In genomic region chr2:42495234-42495581, GRCh38 we compare ENCODE assay signal across 10 cellular contexts. TPM values are rescaled to one million over a fixed set of nuclear protein-coding genes. Genes with fewer than 3 reads are reported as not detected.
DNase-seq lines count a peak whose midpoint lies in the region; ATAC-seq lines count a peak whose summit lies in the region.
"Had no signal": no experiment of that assay in that cellular context is flagged by ENCODE, and none has a peak within 500 bp of the region (broad histone marks: within the 10 kb centered on the region; RNA-seq: fewer than 3 reads in every experiment).

No MANE protein-coding gene starts in this region.

- CTCF ChIA-PET in CD4-positive, alpha-beta memory T cell (lab: Charles Lee; ENCODE audit: partially characterized antibody), result interaction anchor here (0.6 to 6.7 kb wide), 7 partner anchors 12 to 169 kb away, joined by 3 to 38 read pairs (median 4); no protein-coding TSS in a partner anchor

- peak overlapping the region; percentile 91 to 98 (median 94) for H3K4me3 Mint-ChIP-seq in CD4-positive, alpha-beta memory T cell
- peak overlapping the region; percentile 95 for H3K4me3 Mint-ChIP-seq in activated naive CD8-positive, alpha-beta T cell
- H3K4me3 Mint-ChIP-seq in naive thymus-derived CD8-positive, alpha-beta T cell, result peak overlapping the region; percentile 91 to 99 (median 96)

- peaks cover 9% of the 10 kb centered on the region for H3K27me3 ChIP-seq in CD4-positive, alpha-beta memory T cell (ENCODE audit: insufficient read depth, low read length)
- H3K27me3 ChIP-seq in HUES48 (ENCODE audit: control insufficient read depth, insufficient read depth, low read length), result peaks cover 13% of the 10 kb centered on the region

- no peak for ATAC-seq in naive thymus-derived CD8-positive, alpha-beta T cell
- no peak for ATAC-seq in HG03457 (IDR thresholded peaks at IDR 0.05; ENCODE audit: unreplicated experiment)
- ATAC-seq in HG02798 (IDR thresholded peaks at IDR 0.05; ENCODE audit: poor library complexity, unreplicated experiment), result no peak
- ATAC-seq in Right ventricle myocardium inferior, result no peak

- no peak overlapping the region for H3K27ac ChIP-seq in CD4-positive, alpha-beta memory T cell (ENCODE audit: low read depth, low read length)
- no peak overlapping the region for H3K27ac ChIP-seq in HUES48 (ENCODE audit: low read depth, low read length)
- H3K27ac ChIP-seq: ascending aorta had no signal

- DNase-seq in CD4-positive, alpha-beta memory T cell, result peak in 1 of 5 donors; percentile 7
- no peak for DNase-seq in naive thymus-derived CD8-positive, alpha-beta T cell
- DNase-seq in UCSD-AML1 (lab: John Stamatoyannopoulos, UW; ENCODE audit: unreplicated experiment), result no peak
- DNase-seq in Right ventricle myocardium inferior (ENCODE audit: missing footprints), result no peak

- H3K4me3 ChIP-seq in CD4-positive, alpha-beta memory T cell (ENCODE audit: low read length in 2 of 2), result no peak overlapping the region
- H3K4me3 ChIP-seq in HUES48 (ENCODE audit: low read depth, low read length), result peak overlapping the region; percentile 47

- no peaks in the 10 kb centered on the region for H3K4me1 ChIP-seq in CD4-positive, alpha-beta memory T cell (ENCODE audit: insufficient read depth, low read length)
- peaks cover 36% of the 10 kb centered on the region for H3K4me1 ChIP-seq in HUES48 (ENCODE audit: control insufficient read depth, insufficient read depth, low read length)

- intact Hi-C loops in CD4-positive, alpha-beta memory T cell (cut with micrococcal nuclease), result loop anchor here (1.0 to 5.0 kb wide), 4 partner anchors 72 to 628 kb away; no protein-coding TSS in a partner anchor
- intact Hi-C loops in Right ventricle myocardium inferior (cut with DNase I), result loop anchor here (2.0 kb wide), 1 partner anchor 168 kb away; no protein-coding TSS in a partner anchor

- no peaks in the 10 kb centered on the region for H3K36me3 ChIP-seq in CD4-positive, alpha-beta memory T cell (ENCODE audit: insufficient read depth, low read length)
- H3K36me3 ChIP-seq in HUES48 (ENCODE audit: control insufficient read depth, insufficient read depth, low read length), result peaks cover 17% of the 10 kb centered on the region
- H3K36me3 ChIP-seq: ascending aorta had no signal

- peaks cover 2 to 15% (median 7%) of the 10 kb centered on the region in 4 donors for H3K4me1 Mint-ChIP-seq in CD4-positive, alpha-beta memory T cell
- peaks cover 13% of the 10 kb centered on the region for H3K4me1 Mint-ChIP-seq in activated naive CD8-positive, alpha-beta T cell (ENCODE audit: low read depth)
- peaks cover 7 to 18% (median 12%) of the 10 kb centered on the region in 4 donors for H3K4me1 Mint-ChIP-seq in naive thymus-derived CD8-positive, alpha-beta T cell

- peaks cover 0 to 2% of the 10 kb centered on the region in 2 donors for H3K36me3 Mint-ChIP-seq in CD4-positive, alpha-beta memory T cell
- H3K36me3 Mint-ChIP-seq in activated naive CD8-positive, alpha-beta T cell, result peaks cover 4% of the 10 kb centered on the region
- H3K36me3 Mint-ChIP-seq in naive thymus-derived CD8-positive, alpha-beta T cell, result no peaks in the 10 kb centered on the region

- H3K9me3 Mint-ChIP-seq in CD4-positive, alpha-beta memory T cell, result no peaks in the 10 kb centered on the region
- no peaks in the 10 kb centered on the region for H3K9me3 Mint-ChIP-seq in activated naive CD8-positive, alpha-beta T cell (ENCODE audit: low read depth)
- no peaks in the 10 kb centered on the region for H3K9me3 Mint-ChIP-seq in naive thymus-derived CD8-positive, alpha-beta T cell

- no peaks in the 10 kb centered on the region for H3K9me3 ChIP-seq in CD4-positive, alpha-beta memory T cell (ENCODE audit: control insufficient read depth in 1 of 2, low read length in 2 of 2)
- H3K9me3 ChIP-seq in HUES48 (ENCODE audit: control insufficient read depth, insufficient read depth, low read length), result no peaks in the 10 kb centered on the region
- H3K9me3 ChIP-seq: ascending aorta had no signal

- H3K27me3 Mint-ChIP-seq in CD4-positive, alpha-beta memory T cell, result peaks cover 11 to 19% of the 10 kb centered on the region in 2 donors
- peaks cover 4% of the 10 kb centered on the region for H3K27me3 Mint-ChIP-seq in activated naive CD8-positive, alpha-beta T cell
- peaks cover 0 to 30% (median 0%) of the 10 kb centered on the region in 5 donors for H3K27me3 Mint-ChIP-seq in naive thymus-derived CD8-positive, alpha-beta T cell

- H3K27ac Mint-ChIP-seq in CD4-positive, alpha-beta memory T cell, result peak overlapping the region in 1 of 7 donors; percentile 69
- no peak overlapping the region for H3K27ac Mint-ChIP-seq in activated naive CD8-positive, alpha-beta T cell
- peak overlapping the region in 8 of 10 donors; percentile 29 to 96 (median 86) for H3K27ac Mint-ChIP-seq in naive thymus-derived CD8-positive, alpha-beta T cell

- no peak overlapping the region for H3K9ac ChIP-seq in HUES48 (ENCODE audit: low read depth, low read length)

- POLR2A ChIA-PET in CD4-positive, alpha-beta memory T cell (lab: Charles Lee; ENCODE audit: partially characterized antibody), result no interaction called here
- POLR2A ChIA-PET in naive thymus-derived CD8-positive, alpha-beta T cell (lab: Charles Lee), result interaction anchor here (2.6 kb wide), 1 partner anchor 315 kb away, joined by 7 read pairs; no protein-coding TSS in a partner anchor

RNA-seq across cellular contexts. Expression of gene KCNG3, which starts 1.4 kb away (rescaled TPM):
- not detected for total RNA-seq in CD4-positive, alpha-beta memory T cell
- polyA plus RNA-seq in CD4-positive, alpha-beta memory T cell, result not detected
- total RNA-seq in naive thymus-derived CD8-positive, alpha-beta T cell, result not detected
- polyA plus RNA-seq in naive thymus-derived CD8-positive, alpha-beta T cell, result not detected
- not detected for total RNA-seq in Right ventricle myocardium inferior
- total RNA-seq: ascending aorta, fibroblast of villous mesenchyme had no signal
